In the genomic region with DNA sequence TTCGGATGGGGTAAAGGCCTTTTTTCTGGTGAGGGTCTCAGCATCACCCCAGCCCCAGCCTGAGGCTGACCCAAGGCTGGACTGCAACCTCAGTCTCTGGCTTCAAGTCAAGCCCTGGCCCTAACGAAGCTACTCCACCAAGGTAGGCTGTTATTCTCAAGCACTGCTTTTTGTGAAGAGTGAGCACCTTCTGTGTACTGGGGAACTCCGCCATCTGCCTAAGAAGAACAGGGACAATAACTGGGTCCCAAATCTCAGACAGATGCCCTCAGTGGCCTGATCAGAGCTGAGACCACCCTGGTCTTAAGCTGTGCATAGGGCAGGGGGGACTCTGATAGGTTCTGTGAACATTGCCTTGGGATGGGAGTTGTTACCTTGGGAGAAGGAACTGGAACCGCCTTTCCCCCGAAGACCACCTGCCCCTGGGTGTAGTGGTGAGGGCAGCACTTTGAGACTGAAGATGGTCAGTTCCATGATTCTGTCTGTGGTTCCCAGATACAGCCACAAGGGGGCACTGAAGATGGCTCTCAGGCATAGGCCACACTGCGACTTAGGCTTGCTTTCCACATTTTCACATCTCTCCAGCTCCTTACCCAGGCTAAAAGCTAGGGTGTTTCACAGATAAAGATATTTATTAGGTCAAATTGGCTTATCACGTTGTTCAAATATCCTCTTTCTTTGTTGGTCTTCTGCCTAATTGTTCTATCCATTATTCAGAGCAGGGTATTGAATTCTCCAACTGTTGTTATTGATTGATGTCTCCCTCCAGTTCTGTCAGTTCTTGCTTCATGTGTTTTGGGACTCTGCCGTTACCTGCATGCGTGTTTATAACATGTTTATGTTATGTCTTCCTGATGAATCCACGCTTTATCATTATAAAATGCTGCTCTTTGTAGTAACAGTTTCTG, we compare ENCODE assay signal across 8 cellular contexts. TPM values are rescaled to one million over a fixed set of nuclear protein-coding genes. Genes with fewer than 3 reads are reported as not detected.
DNase-seq lines count a peak whose midpoint lies in the region; ATAC-seq and TF ChIP-seq lines count a peak whose summit lies in the region.

No MANE protein-coding gene starts in this region.

- H3K27me3 Mint-ChIP-seq in activated naive CD8-positive, alpha-beta T cell treated with anti-CD3 and anti-CD28 coated beads for 36 hours: no peaks in the 10 kb centered on the region

- DNase-seq in COLO668 (lab: John Stamatoyannopoulos, UW; ENCODE audit: unreplicated experiment): peak; percentile 43
- peak; percentile 55 for DNase-seq in LoVo (ENCODE audit: low spot score)
- peak; percentile 54 for DNase-seq in activated naive CD8-positive, alpha-beta T cell treated with anti-CD3 and anti-CD28 coated beads for 36 hours
- DNase-seq in Right ventricle myocardium superior: peak; percentile 70
- peak; percentile 62 for DNase-seq in prostate gland (ENCODE audit: low spot score)
- DNase-seq in vagina (ENCODE audit: extremely low spot score in 2 of 2): no peak

- H3K27ac Mint-ChIP-seq in activated naive CD8-positive, alpha-beta T cell treated with anti-CD3 and anti-CD28 coated beads for 36 hours: no peak overlapping the region

- TF ChIP-seq CTCF in SU-DHL-6 (IDR thresholded peaks at IDR 0.05; ENCODE audit: insufficient read depth, low read length, poor library complexity, severe bottlenecking) (peak; percentile 74), prostate gland (IDR thresholded peaks at IDR 0.05) (peak; percentile 72 to 88 (median 84)), vagina (IDR thresholded peaks at IDR 0.05) (peak; percentile 85 to 93 (median 86))

- H3K27ac ChIP-seq in SU-DHL-6 (ENCODE audit: low read depth, low read length): no peak overlapping the region
- no peak overlapping the region for H3K27ac ChIP-seq in prostate gland
- no peak overlapping the region for H3K27ac ChIP-seq in vagina

- no peak overlapping the region for H3K4me3 Mint-ChIP-seq in activated naive CD8-positive, alpha-beta T cell treated with anti-CD3 and anti-CD28 coated beads for 36 hours

- H3K9me2 ChIP-seq in SU-DHL-6 (replicated peaks; ENCODE audit: insufficient read depth, low read length): no peaks in the 10 kb centered on the region

- no peaks in the 10 kb centered on the region for H3K27me3 ChIP-seq in SU-DHL-6 (ENCODE audit: low read length)
- H3K27me3 ChIP-seq in prostate gland (replicated peaks; ENCODE audit: insufficient read depth): no peaks in the 10 kb centered on the region
- H3K27me3 ChIP-seq in vagina: no peaks in the 10 kb centered on the region

- intact Hi-C loops in Right ventricle myocardium superior (cut with DNase I): loop anchor here (2.0 to 10.0 kb wide), 2 partner anchors 64 to 352 kb away; no protein-coding TSS in a partner anchor
- intact Hi-C loops in prostate gland (cut with DNase I): loop anchor here (2.0 to 10.0 kb wide), 3 partner anchors 66 to 432 kb away; no protein-coding TSS in a partner anchor
- intact Hi-C loops in vagina (cut with DNase I): no loop called here

- H3K9ac ChIP-seq in SU-DHL-6 (ENCODE audit: low read length): no peak overlapping the region

- H3K36me3 ChIP-seq in SU-DHL-6 (ENCODE audit: low read length) (no peaks in the 10 kb centered on the region), prostate gland (no peaks in the 10 kb centered on the region), vagina (no peaks in the 10 kb centered on the region)

- no peaks in the 10 kb centered on the region for H3K79me2 ChIP-seq in SU-DHL-6 (ENCODE audit: insufficient read depth, low read length)

- no peaks in the 10 kb centered on the region for H3K4me1 ChIP-seq in prostate gland (replicated peaks)
- H3K4me1 ChIP-seq in vagina: peaks cover 8% of the 10 kb centered on the region

- WGBS in prostate gland: 53% methylated on average over 10 of the region's 10 CpGs

- no peaks in the 10 kb centered on the region for H3F3A ChIP-seq in SU-DHL-6 (ENCODE audit: insufficient read depth)

- H3K9me3 ChIP-seq in SU-DHL-6 (ENCODE audit: insufficient read depth, low read length): no peaks in the 10 kb centered on the region
- H3K9me3 ChIP-seq in prostate gland: no peaks in the 10 kb centered on the region
- no peaks in the 10 kb centered on the region for H3K9me3 ChIP-seq in vagina

- H3K4me3 ChIP-seq in SU-DHL-6 (ENCODE audit: insufficient read depth, low read length, poor library complexity, severe bottlenecking): no peak overlapping the region
- H3K4me3 ChIP-seq in prostate gland: no peak overlapping the region
- H3K4me3 ChIP-seq in vagina: no peak overlapping the region

- no peaks in the 10 kb centered on the region for H4K20me1 ChIP-seq in SU-DHL-6 (ENCODE audit: low read depth, low read length)

- no peaks in the 10 kb centered on the region for H3K9me3 Mint-ChIP-seq in activated naive CD8-positive, alpha-beta T cell treated with anti-CD3 and anti-CD28 coated beads for 36 hours

- no peak overlapping the region for H2AFZ ChIP-seq in SU-DHL-6 (ENCODE audit: low read depth, low read length, severe bottlenecking)

- H3K4me1 Mint-ChIP-seq in activated naive CD8-positive, alpha-beta T cell treated with anti-CD3 and anti-CD28 coated beads for 36 hours: no peaks in the 10 kb centered on the region

- ATAC-seq in GM21423 (IDR thresholded peaks at IDR 0.05; ENCODE audit: unreplicated experiment) (peak; percentile 67), Right ventricle myocardium superior (ENCODE audit: poor library complexity) (peak; percentile 92)

- no peak for TF ChIP-seq POLR2A in prostate gland (IDR thresholded peaks at IDR 0.05)
- TF ChIP-seq POLR2A in vagina (IDR thresholded peaks at IDR 0.05): no peak

- H3K4me2 ChIP-seq in SU-DHL-6 (ENCODE audit: low read depth, low read length, poor library complexity, severe bottlenecking): no peak overlapping the region

- no peaks in the 10 kb centered on the region for H3K36me3 Mint-ChIP-seq in activated naive CD8-positive, alpha-beta T cell treated with anti-CD3 and anti-CD28 coated beads for 36 hours

RNA-seq across cellular contexts. Expression of gene UVRAG, which starts 11.8 kb away (rescaled TPM):
- 10 to 100 TPM; 16.8 to 17.7 TPM for total RNA-seq in activated naive CD8-positive, alpha-beta T cell treated with anti-CD3 and anti-CD28 coated beads for 36 hours
- total RNA-seq in Right ventricle myocardium superior (14.7 TPM), prostate gland (10 to 100 TPM; 13.9 to 25.2 TPM), vagina (14.7 TPM)

RNA-seq across cellular contexts. Expression of gene DGAT2, which starts 34.6 kb away (rescaled TPM):
- total RNA-seq in activated naive CD8-positive, alpha-beta T cell treated with anti-CD3 and anti-CD28 coated beads for 36 hours: 1 to 10 TPM; 1.6 to 1.9 TPM
- total RNA-seq in Right ventricle myocardium superior (20.7 TPM), prostate gland (10 to 100 TPM in 1 of 2 donors, 1 to 10 TPM in 1; 5.6 to 24.6 TPM), vagina (26.0 TPM)

Comparison
In these comparisons a context has a peak if more than half of its experiments do, and no peak if none do; other contexts are left out.
1. DNase-seq: peak in COLO668 (single experiment), LoVo (single experiment), activated naive CD8-positive, alpha-beta T cell treated with anti-CD3 and anti-CD28 coated beads for 36 hours (single experiment), Right ventricle myocardium superior (single experiment) and prostate gland (single experiment); none in vagina (0 of 2).
2. Peak in every context shown above with its lines, with median percentiles within 50 percentile points of each other: CTCF ChIP-seq.